8 cellular contexts compared by ENCODE assay signal in genomic region chr6:109094351-109095035, GRCh38. TPM values are rescaled to one million over a fixed set of nuclear protein-coding genes. Genes with fewer than 3 reads are reported as not detected.
DNase-seq lines count a peak whose midpoint lies in the region; ATAC-seq and TF ChIP-seq lines count a peak whose summit lies in the region.

Gene SESN1, minus strand, starts transcription at chr6:109094846. Its CDS starts 773 bp downstream, at chr6:109094073.

- no peaks in the 10 kb centered on the region for H3K9me3 ChIP-seq in left lung

- H3K27me3 ChIP-seq in left lung: no peaks in the 10 kb centered on the region

- peaks cover 0 to 54% of the 10 kb centered on the region in 2 donors for H3K4me1 ChIP-seq in left lung

- no peak for TF ChIP-seq CTCF in left lung (IDR thresholded peaks at IDR 0.05)

- peak within 1 kb of the TSS; percentile 69 to 70 for H3K4me3 ChIP-seq in left lung

- no peaks in the 10 kb centered on the region for H3K36me3 ChIP-seq in left lung

- intact Hi-C loops in left lung (cut with DNase I): no loop called here

- H3K27ac ChIP-seq in left lung: peak within 1 kb of the TSS; percentile 97 to 99

- peak; percentile 71 to 94 (median 90) for DNase-seq in C1 segment of cervical spinal cord (lab: John Stamatoyannopoulos, UW)
- DNase-seq in NCI-H748 (lab: John Stamatoyannopoulos, UW; ENCODE audit: unreplicated experiment): peak; percentile 92
- DNase-seq in activated CD4-positive, alpha-beta T cell treated with anti-CD3 and anti-CD28 coated beads, Interleukin-2, amount 50 U/mL, for 1 hour: peak; percentile 78
- peak; percentile 97 for DNase-seq in dedifferentiated amniotic fluid mesenchymal stem cell (ENCODE audit: extremely low spot score)
- peak; percentile 95 to 99 for DNase-seq in left lung
- DNase-seq in stimulated activated CD4-positive, alpha-beta T cell treated with anti-CD3 and anti-CD28 coated beads, Interleukin-2, amount 100 ng/mL, for 4 hours (ENCODE audit: low read depth): peak; percentile 74

- ATAC-seq in GM19324 (IDR thresholded peaks at IDR 0.05; ENCODE audit: low FRiP score, unreplicated experiment) (peak; percentile 72), HG03460 (IDR thresholded peaks at IDR 0.05; ENCODE audit: unreplicated experiment) (peak; percentile 62), left lung (peak; percentile 94)

RNA-seq across cellular contexts. Expression of gene SESN1, which starts in this region (rescaled TPM):
- total RNA-seq in left lung: 10 to 100 TPM; 20.5 to 52.1 TPM

Comparison
In these comparisons a context has a peak if more than half of its experiments do, and no peak if none do; other contexts are left out.
1. Peak in every context shown above with its lines: DNase-seq, ATAC-seq, H3K4me3 ChIP-seq and H3K27ac ChIP-seq.